In genomic region chr3:49674491-49674983, GRCh38 we compare ENCODE assay signal across 8 cellular contexts. TPM values are rescaled to one million over a fixed set of nuclear protein-coding genes. Genes with fewer than 3 reads are reported as not detected.
DNase-seq lines count a peak whose midpoint lies in the region; ATAC-seq and TF ChIP-seq lines count a peak whose summit lies in the region.

No MANE protein-coding gene starts in this region.

- TF ChIP-seq CTCF in foreskin fibroblast (IDR thresholded peaks at IDR 0.05; ENCODE audit: low read depth, low read length) = no peak
- TF ChIP-seq CTCF in gastrocnemius medialis (IDR thresholded peaks at IDR 0.05 in 4 of 5, conservative IDR thresholded peaks at IDR 0.05 in 1 of 5) = peak in 1 of 5 experiments; percentile 19

- intact Hi-C loops in gastrocnemius medialis (cut with DNase I; ENCODE audit: low total_unique reads) = loop anchor here (2.0 to 5.0 kb wide), 4 partner anchors 14 to 652 kb away; partner anchors contain the start of genes DAG1, MST1, NDUFAF3 and QRICH1

- H3K36me3 ChIP-seq in gastrocnemius medialis = peaks cover 0 to 41% of the 10 kb centered on the region in 2 donors

- peak overlapping the region; percentile 91 to 96 (median 94) for H3K27ac ChIP-seq in gastrocnemius medialis

- H3K9me3 ChIP-seq in gastrocnemius medialis = no peaks in the 10 kb centered on the region

- no peaks in the 10 kb centered on the region for H3K27me3 ChIP-seq in gastrocnemius medialis

- peaks cover 16 to 17% of the 10 kb centered on the region in 2 donors for H3K4me1 ChIP-seq in gastrocnemius medialis

- TF ChIP-seq POLR2A in gastrocnemius medialis (IDR thresholded peaks at IDR 0.05) = no peak

- in situ Hi-C loops in gastrocnemius medialis (cut with MboI; ENCODE audit: low sequenced_read_pairs in 4 of 4) = loop anchor here (5.0 to 10.0 kb wide), 2 partner anchors 137 to 140 kb away; no protein-coding TSS in a partner anchor

- H3K4me3 ChIP-seq in foreskin fibroblast (ENCODE audit: low read depth in 1 of 2, low read length in 2 of 2) (peak overlapping the region; percentile 79 to 84), gastrocnemius medialis (peak overlapping the region; percentile 80 to 98 (median 92))

- ATAC-seq in GM18867 (IDR thresholded peaks at IDR 0.05; ENCODE audit: unreplicated experiment) (peak; percentile 17), HG02981 (IDR thresholded peaks at IDR 0.05; ENCODE audit: unreplicated experiment) (peak; percentile 10), gastrocnemius medialis (peak; percentile 6 to 26)

- DNase-seq in activated CD4-positive, alpha-beta T cell treated with anti-CD3 and anti-CD28 coated beads for 1 hour = peak; percentile 22
- no peak for DNase-seq in foreskin fibroblast
- no peak for DNase-seq in gastrocnemius medialis
- DNase-seq in central memory CD4-positive, alpha-beta T cell = no peak
- DNase-seq in iPS-NIHi11 (ENCODE audit: low spot score) = no peak
- no peak for DNase-seq in DMS 273 (lab: John Stamatoyannopoulos, UW; ENCODE audit: unreplicated experiment)

RNA-seq across cellular contexts. Expression of gene APEH, which starts 0.4 kb away (rescaled TPM):
- total RNA-seq in gastrocnemius medialis = 100 to 1,000 TPM; 103 to 140 (median 108) TPM

RNA-seq across cellular contexts. Expression of gene MST1, which starts 14.7 kb away (rescaled TPM):
- 1 to 10 TPM in 3 of 4 donors, under 1 TPM in 1; 0.10 to 4.8 (median 2.4) TPM for total RNA-seq in gastrocnemius medialis

RNA-seq across cellular contexts. Expression of gene RNF123, which starts 14.8 kb away (rescaled TPM):
- total RNA-seq in gastrocnemius medialis = 100 to 1,000 TPM in 3 of 4 donors, 10 to 100 TPM in 1; 82.8 to 132 (median 128) TPM

RNA-seq across cellular contexts. Expression of gene AMIGO3, which starts 44.9 kb away (rescaled TPM):
- under 1 TPM in 3 of 4 donors, not detected in 1; 0.10 to 0.76 (median 0.42) TPM for total RNA-seq in gastrocnemius medialis

RNA-seq across cellular contexts. Expression of gene GMPPB, which starts 49.2 kb away (rescaled TPM):
- total RNA-seq in gastrocnemius medialis = 10 to 100 TPM; 14.2 to 26.1 (median 17.0) TPM
